ENCODE assay signal across 35 cellular contexts in the genomic region with DNA sequence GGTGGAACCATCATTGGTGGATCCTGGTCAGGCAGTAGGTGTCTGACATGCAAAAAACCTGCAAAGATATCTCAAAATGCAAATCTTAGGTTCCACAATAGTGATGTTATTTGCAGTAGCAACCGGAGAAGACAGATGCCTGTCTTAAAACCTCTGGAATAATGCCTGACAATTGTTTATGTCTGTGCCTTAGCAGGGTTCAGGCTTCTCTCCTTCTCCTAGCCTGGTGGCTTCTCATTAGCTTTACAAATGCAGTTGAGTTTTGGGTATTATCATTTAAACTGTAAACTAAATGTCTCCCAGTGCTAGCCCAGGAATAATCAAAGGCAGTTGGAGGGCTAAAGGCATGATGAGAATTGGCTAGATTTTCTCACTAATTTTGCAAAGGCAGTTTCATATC.
"Had no signal": no experiment of that assay in that cellular context is flagged by ENCODE, and none has a peak within 500 bp of the region (broad histone marks: within the 10 kb centered on the region; RNA-seq: fewer than 3 reads in every experiment).

No MANE protein-coding gene starts in this region.

- H3K9me3 Mint-ChIP-seq: activated CD4-positive, alpha-beta memory T cell treated with anti-CD3 and anti-CD28 coated beads for 36 hours; activated CD4-positive, alpha-beta T cell treated with anti-CD3 and anti-CD28 coated beads, Interleukin-2, amount 10 ng/mL, durations not matched to agents 24 days and 14 days; activated naive CD4-positive, alpha-beta T cell treated with anti-CD3 and anti-CD28 coated beads for 36 hours; activated naive CD4-positive, alpha-beta T cell treated with anti-CD3 and anti-CD28 coated beads, Interleukin-2, amount 50 U/mL, for 24 hours; activated naive CD8-positive, alpha-beta T cell treated with anti-CD3 and anti-CD28 coated beads for 36 hours; activated naive CD8-positive, alpha-beta T cell treated with anti-CD3 and anti-CD28 coated beads, Interleukin-2, amount 50 U/mL, for 24 hours; activated T-helper 1 cell treated with anti-CD3 and anti-CD28 coated beads, Interleukin-12 subunit alpha, Interleukin-12 subunit beta, Interleukin-2, Interleukin-4 antibody, amounts not matched to agents 30 ng/mL and 10 ng/mL and 1 ng/mL, durations not matched to agents 14 hours and 24 hours and 36 hours; T-helper 2 cell treated with Interferon-gamma antibody and Interleukin-4, amounts not matched to agents 5 μg/mL and 100 μg/mL, for 36 hours had no signal

- H3K4me3 Mint-ChIP-seq: activated CD4-positive, alpha-beta memory T cell treated with anti-CD3 and anti-CD28 coated beads for 36 hours; activated CD4-positive, alpha-beta T cell treated with anti-CD3 and anti-CD28 coated beads for 36 hours; activated CD4-positive, alpha-beta T cell treated with anti-CD3 and anti-CD28 coated beads, Interleukin-2, amount 10 ng/mL, durations not matched to agents 24 days and 14 days; activated CD8-positive, alpha-beta memory T cell treated with anti-CD3 and anti-CD28 coated beads, Interleukin-2, amount 10 ng/mL, durations not matched to agents 7 days and 5 days; activated CD8-positive, alpha-beta T cell treated with anti-CD3 and anti-CD28 coated beads, Interleukin-2, amount 10 ng/mL, durations not matched to agents 7 days and 5 days; activated naive CD4-positive, alpha-beta T cell treated with anti-CD3 and anti-CD28 coated beads for 36 hours; activated naive CD4-positive, alpha-beta T cell treated with anti-CD3 and anti-CD28 coated beads, Interleukin-2, amount 50 U/mL, for 24 hours; activated naive CD8-positive, alpha-beta T cell treated with anti-CD3 and anti-CD28 coated beads for 36 hours; activated naive CD8-positive, alpha-beta T cell treated with anti-CD3 and anti-CD28 coated beads, Interleukin-2, amount 50 U/mL, for 24 hours; activated T-helper 1 cell treated with anti-CD3 and anti-CD28 coated beads, Interleukin-12 subunit alpha, Interleukin-12 subunit beta, Interleukin-2, Interleukin-4 antibody, amounts not matched to agents 30 ng/mL and 10 ng/mL and 1 ng/mL, durations not matched to agents 14 hours and 24 hours and 36 hours; effector memory CD8-positive, alpha-beta T cell; T-helper 17 cell; T-helper 2 cell treated with Interferon-gamma antibody and Interleukin-4, amounts not matched to agents 5 μg/mL and 100 μg/mL, for 36 hours had no signal

- DNase-seq: activated CD4-positive, alpha-beta memory T cell treated with anti-CD3 and anti-CD28 coated beads for 36 hours; activated CD4-positive, alpha-beta T cell treated with anti-CD3 and anti-CD28 coated beads for 36 hours; activated CD4-positive, alpha-beta T cell treated with anti-CD3 and anti-CD28 coated beads, Interleukin-2, amount 10 ng/mL, durations not matched to agents 24 days and 14 days; activated CD4-positive, CD25-positive, alpha-beta regulatory T cell; activated CD4-positive, CD25-positive, alpha-beta regulatory T cell treated with anti-CD3 and anti-CD28 coated beads, Interleukin-2, amount 50 U/mL, for 72 hours; activated CD8-positive, alpha-beta memory T cell treated with anti-CD3 and anti-CD28 coated beads, Interleukin-2, amount 10 ng/mL, durations not matched to agents 7 days and 5 days; activated CD8-positive, alpha-beta memory T cell treated with anti-CD3 and anti-CD28 coated beads, Interleukin-2, amount 50 U/mL, for 4 hours; activated CD8-positive, alpha-beta T cell treated with anti-CD3 and anti-CD28 coated beads, Interleukin-2, amount 10 ng/mL, durations not matched to agents 7 days and 5 days; activated effector memory CD4-positive, alpha-beta T cell treated with anti-CD3 and anti-CD28 coated beads, Interleukin-2, amount 50 U/mL, for 16 hours; activated naive CD4-positive, alpha-beta T cell treated with anti-CD3 and anti-CD28 coated beads for 36 hours; activated naive CD8-positive, alpha-beta T cell treated with anti-CD3 and anti-CD28 coated beads for 36 hours; activated naive CD8-positive, alpha-beta T cell treated with anti-CD3 and anti-CD28 coated beads, Interleukin-2, amount 50 U/mL, for 24 hours; activated T-cell treated with anti-CD3 and anti-CD28 coated beads, Interleukin-2, amount 50 U/mL, for 1 hour; activated T-cell treated with anti-CD3 and anti-CD28 coated beads, Interleukin-2, amount 50 U/mL, for 48 hours; adrenal gland; amygdala; aorta; body of pancreas; caudate nucleus; cortex of kidney; dermis blood vessel endothelial cell; effector CD4-positive, alpha-beta T cell; effector memory CD8-positive, alpha-beta T cell; esophagus squamous epithelium; foreskin melanocyte; heart right ventricle; T-helper 17 cell; T1000; WERI-Rb-1 had no signal

- H3K27ac Mint-ChIP-seq: activated CD4-positive, alpha-beta memory T cell treated with anti-CD3 and anti-CD28 coated beads for 36 hours; activated CD4-positive, alpha-beta T cell treated with anti-CD3 and anti-CD28 coated beads for 36 hours; activated CD4-positive, alpha-beta T cell treated with anti-CD3 and anti-CD28 coated beads, Interleukin-2, amount 10 ng/mL, durations not matched to agents 24 days and 14 days; activated CD8-positive, alpha-beta memory T cell treated with anti-CD3 and anti-CD28 coated beads, Interleukin-2, amount 10 ng/mL, durations not matched to agents 7 days and 5 days; activated CD8-positive, alpha-beta T cell treated with anti-CD3 and anti-CD28 coated beads, Interleukin-2, amount 10 ng/mL, durations not matched to agents 7 days and 5 days; activated naive CD4-positive, alpha-beta T cell treated with anti-CD3 and anti-CD28 coated beads for 36 hours; activated naive CD4-positive, alpha-beta T cell treated with anti-CD3 and anti-CD28 coated beads, Interleukin-2, amount 50 U/mL, for 24 hours; activated naive CD8-positive, alpha-beta T cell treated with anti-CD3 and anti-CD28 coated beads for 36 hours; activated naive CD8-positive, alpha-beta T cell treated with anti-CD3 and anti-CD28 coated beads, Interleukin-2, amount 50 U/mL, for 24 hours; activated T-helper 1 cell treated with anti-CD3 and anti-CD28 coated beads, Interleukin-12 subunit alpha, Interleukin-12 subunit beta, Interleukin-2, Interleukin-4 antibody, amounts not matched to agents 30 ng/mL and 10 ng/mL and 1 ng/mL, durations not matched to agents 14 hours and 24 hours and 36 hours; activated T-helper 2 cell treated with anti-CD3 and anti-CD28 coated beads, Interferon-gamma antibody, Interleukin-2, Interleukin-4, amounts not matched to agents 10 μg/mL and 5 μg/mL and 100 μg/mL, durations not matched to agents 14 hours and 24 hours and 36 hours; effector memory CD8-positive, alpha-beta T cell; T-helper 17 cell; T-helper 2 cell treated with Interferon-gamma antibody and Interleukin-4, amounts not matched to agents 5 μg/mL and 100 μg/mL, for 36 hours had no signal

- H3K27me3 ChIP-seq: adrenal gland, body of pancreas, esophagus squamous epithelium, gastroesophageal sphincter, heart right ventricle had no signal

- H3K27me3 Mint-ChIP-seq: activated CD4-positive, alpha-beta memory T cell treated with anti-CD3 and anti-CD28 coated beads for 36 hours; activated CD4-positive, alpha-beta T cell treated with anti-CD3 and anti-CD28 coated beads for 36 hours; activated CD4-positive, alpha-beta T cell treated with anti-CD3 and anti-CD28 coated beads, Interleukin-2, amount 10 ng/mL, durations not matched to agents 24 days and 14 days; activated CD8-positive, alpha-beta memory T cell treated with anti-CD3 and anti-CD28 coated beads, Interleukin-2, amount 10 ng/mL, durations not matched to agents 7 days and 5 days; activated naive CD4-positive, alpha-beta T cell treated with anti-CD3 and anti-CD28 coated beads, Interleukin-2, amount 50 U/mL, for 24 hours; activated naive CD8-positive, alpha-beta T cell treated with anti-CD3 and anti-CD28 coated beads for 36 hours; activated naive CD8-positive, alpha-beta T cell treated with anti-CD3 and anti-CD28 coated beads, Interleukin-2, amount 50 U/mL, for 24 hours; effector memory CD8-positive, alpha-beta T cell; T-helper 17 cell had no signal

- H3K36me3 Mint-ChIP-seq: activated CD4-positive, alpha-beta memory T cell treated with anti-CD3 and anti-CD28 coated beads for 36 hours; activated CD8-positive, alpha-beta memory T cell treated with anti-CD3 and anti-CD28 coated beads, Interleukin-2, amount 10 ng/mL, durations not matched to agents 7 days and 5 days had no signal

- ATAC-seq: activated CD4-positive, alpha-beta T cell treated with anti-CD3 and anti-CD28 coated beads for 36 hours; activated CD8-positive, alpha-beta memory T cell treated with anti-CD3 and anti-CD28 coated beads, Interleukin-2, amount 10 ng/mL, durations not matched to agents 7 days and 5 days; activated CD8-positive, alpha-beta T cell treated with anti-CD3 and anti-CD28 coated beads, Interleukin-2, amount 10 ng/mL, durations not matched to agents 7 days and 5 days; activated naive CD8-positive, alpha-beta T cell treated with anti-CD3 and anti-CD28 coated beads, Interleukin-2, amount 50 U/mL, for 24 hours; body of pancreas; effector memory CD8-positive, alpha-beta T cell; gastroesophageal sphincter; heart right ventricle; T-helper 17 cell had no signal

- H3K36me3 ChIP-seq: adrenal gland, esophagus squamous epithelium, gastroesophageal sphincter, heart right ventricle, WERI-Rb-1 had no signal

- H3K27ac ChIP-seq: adrenal gland, body of pancreas, epithelial cell of prostate, esophagus squamous epithelium, gastroesophageal sphincter, heart right ventricle, WERI-Rb-1 had no signal

- H3K4me1 Mint-ChIP-seq: activated CD8-positive, alpha-beta memory T cell treated with anti-CD3 and anti-CD28 coated beads, Interleukin-2, amount 10 ng/mL, durations not matched to agents 7 days and 5 days; T-helper 17 cell had no signal

- H3K4me1 ChIP-seq: adrenal gland, body of pancreas, esophagus squamous epithelium, gastroesophageal sphincter, heart right ventricle had no signal

- H3K4me3 ChIP-seq: adrenal gland, body of pancreas, esophagus squamous epithelium, gastroesophageal sphincter, heart right ventricle had no signal

- H3K9me3 ChIP-seq: adrenal gland, body of pancreas, esophagus squamous epithelium, gastroesophageal sphincter had no signal
